In the genomic region with DNA sequence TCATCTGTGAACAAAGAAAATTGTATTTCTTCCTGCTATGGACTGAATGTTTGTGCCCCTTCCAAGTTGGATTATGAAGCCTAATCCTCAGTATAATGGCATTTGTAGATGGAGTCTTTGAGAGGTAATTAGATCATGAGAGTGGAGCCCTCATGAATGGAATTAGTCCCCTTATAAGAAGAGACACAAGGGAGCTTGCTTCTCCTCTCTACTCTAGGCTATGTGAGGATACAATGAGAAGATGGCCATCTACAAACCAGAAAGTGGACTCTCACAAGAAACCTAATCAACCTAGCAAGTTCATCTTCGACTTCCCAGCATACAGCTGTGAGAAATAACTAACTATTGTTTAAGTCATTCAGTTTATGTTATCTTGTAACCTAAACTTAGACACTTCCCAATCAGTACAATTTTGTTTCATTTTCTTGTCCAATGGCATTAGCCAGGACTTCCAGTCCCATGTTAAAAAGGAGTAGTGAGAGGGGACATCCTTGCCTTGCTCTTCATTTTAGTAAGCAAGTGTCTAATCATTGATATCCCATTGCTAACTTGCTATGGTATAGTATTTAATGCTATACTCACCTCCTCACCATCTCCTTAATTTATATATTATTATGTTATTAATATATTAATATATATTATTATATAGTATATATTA, we compare ENCODE assay signal across 21 cellular contexts. TPM values are rescaled to one million over a fixed set of nuclear protein-coding genes. Genes with fewer than 3 reads are reported as not detected.
DNase-seq lines count a peak whose midpoint lies in the region; ATAC-seq, FAIRE-seq and TF ChIP-seq lines count a peak whose summit lies in the region.
"Had no signal": no experiment of that assay in that cellular context is flagged by ENCODE, and none has a peak within 500 bp of the region (broad histone marks: within the 10 kb centered on the region; RNA-seq: fewer than 3 reads in every experiment).

No MANE protein-coding gene starts in this region.

- in situ Hi-C loops in KBM-7 (cut with MboI; ENCODE audit: low pct_unique_long_range_greater_than_20kb, low sequenced_read_pairs) = no loop called here

- H3K4me3 Mint-ChIP-seq in activated CD8-positive, alpha-beta memory T cell treated with anti-CD3 and anti-CD28 coated beads, Interleukin-2, amount 10 ng/mL, durations not matched to agents 7 days and 5 days = no peak overlapping the region
- no peak overlapping the region for H3K4me3 Mint-ChIP-seq in naive thymus-derived CD8-positive, alpha-beta T cell
- H3K4me3 Mint-ChIP-seq: T-cell had no signal

- H3K36me3 Mint-ChIP-seq in activated CD8-positive, alpha-beta memory T cell treated with anti-CD3 and anti-CD28 coated beads, Interleukin-2, amount 10 ng/mL, durations not matched to agents 7 days and 5 days = no peaks in the 10 kb centered on the region
- H3K36me3 Mint-ChIP-seq in naive thymus-derived CD8-positive, alpha-beta T cell = no peaks in the 10 kb centered on the region
- H3K36me3 Mint-ChIP-seq: T-cell had no signal

- DNase-seq in activated CD8-positive, alpha-beta memory T cell treated with anti-CD3 and anti-CD28 coated beads, Interleukin-2, amount 10 ng/mL, durations not matched to agents 7 days and 5 days = no peak
- DNase-seq in activated CD8-positive, alpha-beta memory T cell treated with anti-CD3 and anti-CD28 coated beads for 24 hours = no peak
- DNase-seq in KBM-7 (peak; percentile 34), NB4 (ENCODE audit: low read depth) (peak; percentile 11), left kidney (ENCODE audit: low read depth, low spot score) (peak; percentile 45), GM19239 (ENCODE audit: insufficient read length, low spot score) (no peak)
- DNase-seq in naive thymus-derived CD8-positive, alpha-beta T cell = no peak
- DNase-seq: ACHN, AML-193, DMS79 treated with DMSO at 0.1 percent for 48 hours, H7, NCI-H1105, NCI-H1694, NCI-H2081 treated with DMSO at 0.1 percent for 48 hours, NCI-H226, NCI-H524, PC-9, SIG-M5, T-cell had no signal

- ATAC-seq in activated CD8-positive, alpha-beta memory T cell treated with anti-CD3 and anti-CD28 coated beads, Interleukin-2, amount 10 ng/mL, durations not matched to agents 7 days and 5 days = peak; percentile 27
- ATAC-seq in naive thymus-derived CD8-positive, alpha-beta T cell = no peak
- ATAC-seq: HepG2, SK-N-SH treated with all-trans-retinoic acid at 6 μM for 48 hours, T-cell had no signal

- no peaks in the 10 kb centered on the region for H3K9me3 Mint-ChIP-seq in activated CD8-positive, alpha-beta memory T cell treated with anti-CD3 and anti-CD28 coated beads, Interleukin-2, amount 10 ng/mL, durations not matched to agents 7 days and 5 days (ENCODE audit: low read depth)
- H3K9me3 Mint-ChIP-seq in naive thymus-derived CD8-positive, alpha-beta T cell = peaks cover 0 to 25% (median 9%) of the 10 kb centered on the region in 9 donors

- no peak for TF ChIP-seq CTCF in NB4 (IDR thresholded peaks at IDR 0.05; ENCODE audit: low read depth, low read length)

- POLR2A ChIA-PET in naive thymus-derived CD8-positive, alpha-beta T cell (lab: Charles Lee) = no interaction called here

- no peaks in the 10 kb centered on the region for H3K4me1 Mint-ChIP-seq in activated CD8-positive, alpha-beta memory T cell treated with anti-CD3 and anti-CD28 coated beads, Interleukin-2, amount 10 ng/mL, durations not matched to agents 7 days and 5 days
- no peaks in the 10 kb centered on the region for H3K4me1 Mint-ChIP-seq in naive thymus-derived CD8-positive, alpha-beta T cell
- H3K4me1 Mint-ChIP-seq: T-cell had no signal

- no peaks in the 10 kb centered on the region for H3K27me3 Mint-ChIP-seq in activated CD8-positive, alpha-beta memory T cell treated with anti-CD3 and anti-CD28 coated beads, Interleukin-2, amount 10 ng/mL, durations not matched to agents 7 days and 5 days
- no peaks in the 10 kb centered on the region for H3K27me3 Mint-ChIP-seq in naive thymus-derived CD8-positive, alpha-beta T cell
- H3K27me3 Mint-ChIP-seq: T-cell had no signal

- CTCF ChIA-PET in activated CD8-positive, alpha-beta memory T cell treated with anti-CD3 and anti-CD28 coated beads, Interleukin-2, amount 10 ng/mL, durations not matched to agents 7 days and 5 days (lab: Charles Lee) = no interaction called here

- no peak overlapping the region for H3K4me3 ChIP-seq in NB4 (ENCODE audit: low read depth, low read length)
- H3K4me3 ChIP-seq: PC-9 had no signal

- no peak for FAIRE-seq in GM19239 (lab: Jason Lieb, UNC)
- FAIRE-seq: HepG2 had no signal

- H3K27ac Mint-ChIP-seq in activated CD8-positive, alpha-beta memory T cell treated with anti-CD3 and anti-CD28 coated beads, Interleukin-2, amount 10 ng/mL, durations not matched to agents 7 days and 5 days = no peak overlapping the region
- H3K27ac Mint-ChIP-seq in naive thymus-derived CD8-positive, alpha-beta T cell = no peak overlapping the region
- H3K27ac Mint-ChIP-seq: T-cell had no signal

- TF ChIP-seq POLR2A in NB4 (IDR thresholded peaks at IDR 0.05; ENCODE audit: extremely low read depth, insufficient read length) = no peak

RNA-seq across cellular contexts. Expression of gene PDGFD, which starts 45.7 kb away (rescaled TPM):
- under 1 TPM; 0.12 to 0.15 TPM for total RNA-seq in activated CD8-positive, alpha-beta memory T cell treated with anti-CD3 and anti-CD28 coated beads, Interleukin-2, amount 10 ng/mL, durations not matched to agents 7 days and 5 days
- total RNA-seq in naive thymus-derived CD8-positive, alpha-beta T cell = under 1 TPM; 0.22 to 0.44 TPM
- polyA plus RNA-seq in naive thymus-derived CD8-positive, alpha-beta T cell = 10 to 100 TPM in 1 of 3 donors, under 1 TPM in 2; 0.17 to 16.3 (median 0.43) TPM

Comparison
In these comparisons a context has a peak if more than half of its experiments do, and no peak if none do; other contexts are left out.
1. DNase-seq: peak in KBM-7 (single experiment), NB4 (single experiment) and left kidney (single experiment); none in activated CD8-positive, alpha-beta memory T cell treated with anti-CD3 and anti-CD28 coated beads, Interleukin-2, amount 10 ng/mL, durations not matched to agents 7 days and 5 days (single experiment), activated CD8-positive, alpha-beta memory T cell treated with anti-CD3 and anti-CD28 coated beads for 24 hours (single experiment), GM19239 (single experiment) and naive thymus-derived CD8-positive, alpha-beta T cell (0 of 10).